In the genomic region with DNA sequence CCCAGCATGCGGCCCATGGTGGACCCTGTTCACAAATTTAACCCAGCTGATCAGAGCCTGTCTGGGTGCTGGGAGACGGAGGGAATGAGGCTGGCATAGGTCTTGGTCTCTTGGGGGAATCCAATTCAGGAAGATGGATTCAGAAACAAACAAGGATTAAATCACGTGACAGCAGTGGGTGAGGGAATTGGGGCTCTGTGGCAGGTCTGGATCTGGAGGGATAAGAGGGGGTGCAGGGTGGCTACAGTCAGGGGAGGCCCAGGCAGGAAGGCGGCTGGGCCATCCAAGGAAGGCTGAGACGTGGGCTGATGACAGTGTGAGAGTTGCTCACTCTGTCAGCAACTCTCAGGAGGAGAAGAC, we compare ENCODE assay signal across 1 cellular context.
TF ChIP-seq lines count a peak whose summit lies in the region.

No MANE protein-coding gene starts in this region.

TF ChIP-seq in SK-N-SH, 30 proteins besides CTCF, POLR2A, EP300 and RAD21 (continued from another document):
- TF ChIP-seq, protein P1, sequence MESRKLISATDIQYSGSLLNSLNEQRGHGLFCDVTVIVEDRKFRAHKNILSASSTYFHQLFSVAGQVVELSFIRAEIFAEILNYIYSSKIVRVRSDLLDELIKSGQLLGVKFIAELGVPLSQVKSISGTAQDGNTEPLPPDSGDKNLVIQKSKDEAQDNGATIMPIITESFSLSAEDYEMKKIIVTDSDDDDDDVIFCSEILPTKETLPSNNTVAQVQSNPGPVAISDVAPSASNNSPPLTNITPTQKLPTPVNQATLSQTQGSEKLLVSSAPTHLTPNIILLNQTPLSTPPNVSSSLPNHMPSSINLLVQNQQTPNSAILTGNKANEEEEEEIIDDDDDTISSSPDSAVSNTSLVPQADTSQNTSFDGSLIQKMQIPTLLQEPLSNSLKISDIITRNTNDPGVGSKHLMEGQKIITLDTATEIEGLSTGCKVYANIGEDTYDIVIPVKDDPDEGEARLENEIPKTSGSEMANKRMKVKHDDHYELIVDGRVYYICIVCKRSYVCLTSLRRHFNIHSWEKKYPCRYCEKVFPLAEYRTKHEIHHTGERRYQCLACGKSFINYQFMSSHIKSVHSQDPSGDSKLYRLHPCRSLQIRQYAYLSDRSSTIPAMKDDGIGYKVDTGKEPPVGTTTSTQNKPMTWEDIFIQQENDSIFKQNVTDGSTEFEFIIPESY (IDR thresholded peaks at IDR 0.05; ENCODE audit: borderline replicate concordance, low read depth) = no peak
- TF ChIP-seq TAF1 (IDR thresholded peaks at IDR 0.05; ENCODE audit: borderline replicate concordance, low read depth, low read length) (no peak), POLR2AphosphoS5 (IDR thresholded peaks at IDR 0.05; ENCODE audit: low read depth, low read length) (no peak)
